Comparison of ENCODE assay signal across 8 cellular contexts in genomic region chr10:132570771-132571564, GRCh38. TPM values are rescaled to one million over a fixed set of nuclear protein-coding genes. Genes with fewer than 3 reads are reported as not detected.
DNase-seq lines count a peak whose midpoint lies in the region; ATAC-seq and TF ChIP-seq lines count a peak whose summit lies in the region.

No MANE protein-coding gene starts in this region.

- H3K9me3 ChIP-seq in breast epithelium, result no peaks in the 10 kb centered on the region
- no peaks in the 10 kb centered on the region for H3K9me3 ChIP-seq in thyroid gland

- intact Hi-C loops in breast epithelium (cut with DNase I; ENCODE audit: low total_unique reads) (no loop called here), thyroid gland (cut with DNase I) (no loop called here)

- H3K4me3 ChIP-seq in breast epithelium, result peak overlapping the region in 2 of 3 donors; percentile 24 to 39
- H3K4me3 ChIP-seq in thyroid gland (replicated peaks in 1 of 3), result no peak overlapping the region

- DNase-seq in GM13977 (ENCODE audit: low spot score) (peak; percentile 60), HPDE6-E6E7 (ENCODE audit: extremely low spot score) (peak; percentile 81), breast epithelium (ENCODE audit: low spot score in 2 of 2) (no peak), thyroid gland (peak; percentile 75 to 83), mesenteric fat pad (ENCODE audit: low spot score) (no peak)
- DNase-seq in activated CD8-positive, alpha-beta memory T cell treated with anti-CD3 and anti-CD28 coated beads, Interleukin-2, amount 50 U/mL, for 4 hours, result no peak
- DNase-seq in activated naive CD4-positive, alpha-beta T cell treated with Interleukin-2 at 50 U/mL for 16 hours, result no peak

- H3K27me3 ChIP-seq in breast epithelium (no peaks in the 10 kb centered on the region), thyroid gland (no peaks in the 10 kb centered on the region)

- in situ Hi-C loops in GM13977 (cut with MboI; ENCODE audit: low pct_unique_long_range_greater_than_20kb, low sequenced_read_pairs, unreplicated experiment), result no loop called here

- H3K4me1 ChIP-seq in breast epithelium (peaks cover 7 to 14% of the 10 kb centered on the region in 2 donors), thyroid gland (peaks cover 44% of the 10 kb centered on the region in 2 donors)

- peak; percentile 43 for ATAC-seq in GM21529 (IDR thresholded peaks at IDR 0.05; ENCODE audit: unreplicated experiment)

- 34 to 66% methylated on average over 17 to 22 of the region's 25 CpGs for WGBS in thyroid gland, 2 donors

- H3K36me3 ChIP-seq in breast epithelium, result no peaks in the 10 kb centered on the region
- no peaks in the 10 kb centered on the region for H3K36me3 ChIP-seq in thyroid gland

- peak overlapping the region; percentile 0 to 5 for H3K27ac ChIP-seq in breast epithelium
- H3K27ac ChIP-seq in thyroid gland, result no peak overlapping the region

- TF ChIP-seq CTCF in GM13977 (IDR thresholded peaks at IDR 0.05; ENCODE audit: extremely low read depth, insufficient read depth, missing control alignments) (no peak), breast epithelium (IDR thresholded peaks at IDR 0.05) (no peak), thyroid gland (IDR thresholded peaks at IDR 0.05) (no peak)

- TF ChIP-seq POLR2A in breast epithelium (IDR thresholded peaks at IDR 0.05) (no peak), thyroid gland (IDR thresholded peaks at IDR 0.05) (no peak)

RNA-seq across cellular contexts. Expression of gene INPP5A, which starts 33.4 kb away (rescaled TPM):
- total RNA-seq in breast epithelium, result 10 to 100 TPM; 26.6 to 50.6 (median 38.7) TPM
- total RNA-seq in thyroid gland, result 10 to 100 TPM; 30.4 to 75.8 (median 41.1) TPM
- total RNA-seq in mesenteric fat pad, result 30.5 TPM

Comparison
In these comparisons a context has a peak if more than half of its experiments do, and no peak if none do; other contexts are left out.
1. DNase-seq: peak in GM13977 (single experiment), HPDE6-E6E7 (single experiment) and thyroid gland (2 of 2); none in breast epithelium (0 of 2), activated CD8-positive, alpha-beta memory T cell treated with anti-CD3 and anti-CD28 coated beads, Interleukin-2, amount 50 U/mL, for 4 hours (single experiment), activated naive CD4-positive, alpha-beta T cell treated with Interleukin-2 at 50 U/mL for 16 hours (single experiment) and mesenteric fat pad (single experiment).
2. H3K27ac ChIP-seq: peak in breast epithelium (2 of 2); none in thyroid gland (0 of 3).
3. H3K4me3 ChIP-seq: peak in breast epithelium (2 of 3); none in thyroid gland (0 of 3).